Comparison of ENCODE assay signal across 8 cellular contexts in the genomic region with DNA sequence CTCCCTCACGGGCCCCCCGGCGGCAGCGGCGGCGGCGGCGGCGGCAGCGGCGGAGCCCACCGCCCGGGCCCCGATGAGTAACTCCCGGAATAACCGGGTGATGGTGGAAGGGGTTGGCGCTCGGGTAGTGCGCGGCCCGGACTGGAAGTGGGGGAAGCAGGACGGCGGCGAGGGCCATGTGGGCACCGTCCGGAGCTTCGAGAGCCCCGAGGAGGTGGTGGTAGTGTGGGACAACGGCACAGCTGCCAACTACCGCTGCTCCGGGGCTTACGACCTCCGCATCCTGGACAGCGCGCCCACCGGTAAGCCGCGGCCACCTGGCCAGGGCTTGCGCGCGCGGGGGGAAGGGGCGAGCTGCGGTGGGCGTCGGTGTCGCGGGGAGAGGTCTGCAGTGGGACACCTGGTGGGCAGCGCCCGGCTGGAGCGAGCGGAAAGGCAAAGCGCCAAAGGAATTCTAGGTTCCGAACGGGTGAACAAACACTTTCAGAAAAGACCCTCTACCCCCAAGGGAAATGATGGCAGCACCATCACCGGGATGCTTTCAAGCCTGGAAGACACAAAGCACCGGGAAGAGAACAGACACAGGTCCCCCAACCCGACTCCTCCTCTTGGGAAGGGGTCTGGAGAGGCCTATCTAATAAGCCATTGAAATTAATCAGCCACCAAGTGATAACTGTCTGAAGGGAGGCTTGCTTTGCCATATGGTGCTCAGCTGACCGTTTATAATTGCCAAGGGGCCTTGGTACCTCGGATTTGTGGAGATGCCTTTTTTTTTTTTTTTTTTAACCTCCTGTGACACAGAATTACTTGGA. TPM values are rescaled to one million over a fixed set of nuclear protein-coding genes. Genes with fewer than 3 reads are reported as not detected.
DNase-seq lines count a peak whose midpoint lies in the region; ATAC-seq lines count a peak whose summit lies in the region.

No MANE protein-coding gene starts in this region.

- intact Hi-C loops in activated CD4-positive, alpha-beta T cell treated with anti-CD3 and anti-CD28 coated beads for 36 hours (cut with DNase I, micrococcal nuclease), result loop anchor here (2.0 to 5.0 kb wide), 3 partner anchors 59 to 144 kb away; no protein-coding TSS in a partner anchor
- intact Hi-C loops in left cardiac atrium (cut with DNase I), result no loop called here

- peak overlapping the region; percentile 67 for H3K27ac Mint-ChIP-seq in activated CD4-positive, alpha-beta T cell treated with anti-CD3 and anti-CD28 coated beads for 36 hours

- peaks cover 2% of the 10 kb centered on the region for H3K36me3 Mint-ChIP-seq in activated CD4-positive, alpha-beta T cell treated with anti-CD3 and anti-CD28 coated beads for 36 hours (ENCODE audit: low read depth)

- no peak for ATAC-seq in activated CD4-positive, alpha-beta T cell treated with anti-CD3 and anti-CD28 coated beads for 36 hours
- ATAC-seq in HG02870 (IDR thresholded peaks at IDR 0.05; ENCODE audit: unreplicated experiment) (peak; percentile 6), left cardiac atrium (peak in 1 of 2 donors; percentile 8)

- peaks cover 48% of the 10 kb centered on the region for H3K4me1 Mint-ChIP-seq in activated CD4-positive, alpha-beta T cell treated with anti-CD3 and anti-CD28 coated beads for 36 hours

- H3K27me3 Mint-ChIP-seq in activated CD4-positive, alpha-beta T cell treated with anti-CD3 and anti-CD28 coated beads for 36 hours, result no peaks in the 10 kb centered on the region

- H3K9me3 Mint-ChIP-seq in activated CD4-positive, alpha-beta T cell treated with anti-CD3 and anti-CD28 coated beads for 36 hours (ENCODE audit: low read depth), result no peaks in the 10 kb centered on the region

- peak; percentile 53 for DNase-seq in activated CD4-positive, alpha-beta T cell treated with anti-CD3 and anti-CD28 coated beads for 36 hours
- no peak for DNase-seq in activated CD4-positive, alpha-beta T cell treated with anti-CD3 and anti-CD28 coated beads for 1 hour
- DNase-seq in NCI-H82 (lab: John Stamatoyannopoulos, UW), result peak; percentile 91
- peak; percentile 41 for DNase-seq in activated naive CD4-positive, alpha-beta T cell treated with anti-CD3 and anti-CD28 coated beads, Interleukin-2, amount 50 U/mL, for 16 hours
- DNase-seq in left cardiac atrium, result peak; percentile 50
- peak; percentile 13 for DNase-seq in putamen (ENCODE audit: low spot score)
- DNase-seq in midbrain (lab: John Stamatoyannopoulos, UW), result no peak

- POLR2A ChIA-PET in activated CD4-positive, alpha-beta T cell treated with anti-CD3 and anti-CD28 coated beads for 36 hours (lab: Charles Lee), result interaction anchor here (2.6 kb wide), 1 partner anchor 141 kb away, joined by 13 read pairs; a partner anchor contains a TSS

- CTCF ChIA-PET in activated CD4-positive, alpha-beta T cell treated with anti-CD3 and anti-CD28 coated beads for 36 hours (lab: Charles Lee), result interaction anchor here (0.5 to 1.8 kb wide), 6 partner anchors 27 to 142 kb away, joined by 3 to 7 read pairs (median 4); a partner anchor contains a TSS

- H3K4me3 Mint-ChIP-seq in activated CD4-positive, alpha-beta T cell treated with anti-CD3 and anti-CD28 coated beads for 36 hours, result peak overlapping the region; percentile 77

RNA-seq across cellular contexts. Expression of a gene that starts 1.1 kb away (rescaled TPM):
- total RNA-seq in activated CD4-positive, alpha-beta T cell treated with anti-CD3 and anti-CD28 coated beads for 36 hours, result 10 to 100 TPM; 24.7 to 33.6 TPM
- 10 to 100 TPM; 21.0 to 26.6 TPM for total RNA-seq in left cardiac atrium

RNA-seq across cellular contexts. Expression of a gene that starts 37.1 kb away (rescaled TPM):
- 10 to 100 TPM; 13.7 to 14.3 TPM for total RNA-seq in activated CD4-positive, alpha-beta T cell treated with anti-CD3 and anti-CD28 coated beads for 36 hours
- total RNA-seq in left cardiac atrium, result 1 to 10 TPM; 6.6 to 8.7 TPM

Comparison
In these comparisons a context has a peak if more than half of its experiments do, and no peak if none do; other contexts are left out.
1. DNase-seq: peak in activated CD4-positive, alpha-beta T cell treated with anti-CD3 and anti-CD28 coated beads for 36 hours (single experiment), NCI-H82 (single experiment), activated naive CD4-positive, alpha-beta T cell treated with anti-CD3 and anti-CD28 coated beads, Interleukin-2, amount 50 U/mL, for 16 hours (single experiment), left cardiac atrium (single experiment) and putamen (single experiment); none in activated CD4-positive, alpha-beta T cell treated with anti-CD3 and anti-CD28 coated beads for 1 hour (single experiment) and midbrain (single experiment).
2. intact Hi-C loops: an anchor here in activated CD4-positive, alpha-beta T cell treated with anti-CD3 and anti-CD28 coated beads for 36 hours (2.0 to 5.0 kb wide); none called in left cardiac atrium.